In the genomic region with DNA sequence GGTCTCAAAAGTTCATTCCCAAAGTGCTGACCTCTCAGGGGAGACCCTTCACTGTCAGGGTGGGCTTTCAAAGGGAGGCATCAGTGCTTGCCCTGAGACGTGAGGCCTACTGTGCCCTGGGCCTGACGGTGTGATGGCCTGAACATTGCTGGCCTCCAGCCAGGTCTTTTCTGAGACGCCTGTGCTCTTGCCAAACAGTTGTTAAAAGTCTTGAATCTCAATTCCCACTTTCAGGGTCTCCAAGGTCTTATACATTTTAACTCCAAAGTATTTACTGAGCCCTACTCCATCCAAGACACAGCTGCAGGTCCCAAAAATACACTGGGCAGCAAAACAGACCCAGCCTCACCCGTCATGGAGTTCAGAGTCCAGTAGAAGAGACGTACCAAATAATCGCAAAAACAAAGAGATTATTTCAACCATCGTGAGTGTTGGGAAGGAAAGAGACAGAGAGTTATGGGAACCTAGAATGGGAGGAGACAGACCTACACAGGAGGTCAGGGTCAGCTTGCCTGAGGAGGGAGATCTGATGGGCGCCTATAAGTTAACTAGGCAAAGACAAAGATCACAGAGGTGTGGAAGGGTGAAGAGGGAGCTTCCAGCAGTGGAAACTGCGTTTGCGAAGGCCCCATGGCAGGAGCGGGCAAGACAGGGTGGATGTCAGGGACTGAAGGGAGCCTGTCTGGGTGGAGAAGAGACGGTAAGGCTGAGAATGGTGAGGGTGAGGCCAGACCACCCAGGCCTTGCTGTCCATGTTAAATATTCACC, we compare ENCODE assay signal across 1 cellular context.
TF ChIP-seq lines count a peak whose summit lies in the region.

No MANE protein-coding gene starts in this region.

TF ChIP-seq in HepG2, 621 proteins besides CTCF, POLR2A, EP300 and RAD21 (continued from another document and continues in another):
- TF ChIP-seq KLF9 (CRISPR knock-in tag; IDR thresholded peaks at IDR 0.05; ENCODE audit: low read depth) (no peak), ZNF713 (CRISPR knock-in tag; IDR thresholded peaks at IDR 0.05) (no peak), XBP1 (CRISPR knock-in tag; IDR thresholded peaks at IDR 0.05) (no peak), SNRNP70 (IDR thresholded peaks at IDR 0.05; ENCODE audit: low read depth, low read length) (no peak), SNAPC4 (CRISPR knock-in tag; IDR thresholded peaks at IDR 0.05) (no peak), KDM1A (CRISPR knock-in tag; IDR thresholded peaks at IDR 0.05) (no peak), DRAP1 (CRISPR knock-in tag; IDR thresholded peaks at IDR 0.05) (no peak; the same call in 1 of the 2 replicates), HNRNPK (IDR thresholded peaks at IDR 0.05; ENCODE audit: low read depth, low read length, poor library complexity, severe bottlenecking) (no peak), PITX1 (CRISPR knock-in tag; IDR thresholded peaks at IDR 0.05) (no peak), ZNF549 (CRISPR knock-in tag; IDR thresholded peaks at IDR 0.05) (no peak), ZNF546 (CRISPR knock-in tag; conservative IDR thresholded peaks at IDR 0.05) (no peak), ZNF256 (CRISPR knock-in tag; conservative IDR thresholded peaks at IDR 0.05) (no peak), NFIC (IDR thresholded peaks at IDR 0.05; ENCODE audit: low read length) (no peak), ZC3H13 (CRISPR knock-in tag; IDR thresholded peaks at IDR 0.05) (no peak), KMT2B (CRISPR knock-in tag; IDR thresholded peaks at IDR 0.05) (no peak), HDAC2 (CRISPR knock-in tag; IDR thresholded peaks at IDR 0.05) (peak; percentile 25; the same call in 1 of the 2 replicates), ZNF44 (CRISPR knock-in tag; IDR thresholded peaks at IDR 0.05) (no peak), RCOR2 (CRISPR knock-in tag; IDR thresholded peaks at IDR 0.05) (no peak), ZNF749 (CRISPR knock-in tag; IDR thresholded peaks at IDR 0.05; ENCODE audit: borderline replicate concordance) (no peak), ZNF510 (CRISPR knock-in tag; IDR thresholded peaks at IDR 0.05; ENCODE audit: low read depth) (no peak), ZNF781 (CRISPR knock-in tag; IDR thresholded peaks at IDR 0.05; ENCODE audit: borderline replicate concordance, not compliant biosample characterization) (peak; percentile 55), ZBTB4 (CRISPR knock-in tag; IDR thresholded peaks at IDR 0.05; ENCODE audit: borderline replicate concordance) (no peak; the same call in 1 of the 2 replicates), CBX2 (IDR thresholded peaks at IDR 0.05; ENCODE audit: low read depth, low read length) (no peak), CBX2 (CRISPR knock-in tag; IDR thresholded peaks at IDR 0.05; ENCODE audit: low read depth) (no peak), ZBTB40 (IDR thresholded peaks at IDR 0.05) (no peak), ZBTB40 (CRISPR knock-in tag; IDR thresholded peaks at IDR 0.05) (0 out of 2 replicates have a peak, but pooled peaks have one; percentile 22)
- TF ChIP-seq, protein P1, sequence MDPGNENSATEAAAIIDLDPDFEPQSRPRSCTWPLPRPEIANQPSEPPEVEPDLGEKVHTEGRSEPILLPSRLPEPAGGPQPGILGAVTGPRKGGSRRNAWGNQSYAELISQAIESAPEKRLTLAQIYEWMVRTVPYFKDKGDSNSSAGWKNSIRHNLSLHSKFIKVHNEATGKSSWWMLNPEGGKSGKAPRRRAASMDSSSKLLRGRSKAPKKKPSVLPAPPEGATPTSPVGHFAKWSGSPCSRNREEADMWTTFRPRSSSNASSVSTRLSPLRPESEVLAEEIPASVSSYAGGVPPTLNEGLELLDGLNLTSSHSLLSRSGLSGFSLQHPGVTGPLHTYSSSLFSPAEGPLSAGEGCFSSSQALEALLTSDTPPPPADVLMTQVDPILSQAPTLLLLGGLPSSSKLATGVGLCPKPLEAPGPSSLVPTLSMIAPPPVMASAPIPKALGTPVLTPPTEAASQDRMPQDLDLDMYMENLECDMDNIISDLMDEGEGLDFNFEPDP (CRISPR knock-in tag; conservative IDR thresholded peaks at IDR 0.05): 0 out of 2 replicates have a peak, but pooled peaks have one; percentile 63
- TF ChIP-seq, protein P2, sequence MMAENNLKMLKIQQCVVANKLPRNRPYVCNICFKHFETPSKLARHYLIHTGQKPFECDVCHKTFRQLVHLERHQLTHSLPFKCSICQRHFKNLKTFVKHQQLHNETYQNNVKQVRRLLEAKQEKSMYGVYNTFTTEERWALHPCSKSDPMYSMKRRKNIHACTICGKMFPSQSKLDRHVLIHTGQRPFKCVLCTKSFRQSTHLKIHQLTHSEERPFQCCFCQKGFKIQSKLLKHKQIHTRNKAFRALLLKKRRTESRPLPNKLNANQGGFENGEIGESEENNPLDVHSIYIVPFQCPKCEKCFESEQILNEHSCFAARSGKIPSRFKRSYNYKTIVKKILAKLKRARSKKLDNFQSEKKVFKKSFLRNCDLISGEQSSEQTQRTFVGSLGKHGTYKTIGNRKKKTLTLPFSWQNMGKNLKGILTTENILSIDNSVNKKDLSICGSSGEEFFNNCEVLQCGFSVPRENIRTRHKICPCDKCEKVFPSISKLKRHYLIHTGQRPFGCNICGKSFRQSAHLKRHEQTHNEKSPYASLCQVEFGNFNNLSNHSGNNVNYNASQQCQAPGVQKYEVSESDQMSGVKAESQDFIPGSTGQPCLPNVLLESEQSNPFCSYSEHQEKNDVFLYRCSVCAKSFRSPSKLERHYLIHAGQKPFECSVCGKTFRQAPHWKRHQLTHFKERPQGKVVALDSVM (CRISPR knock-in tag; IDR thresholded peaks at IDR 0.05): no peak
- TF ChIP-seq, protein P3, sequence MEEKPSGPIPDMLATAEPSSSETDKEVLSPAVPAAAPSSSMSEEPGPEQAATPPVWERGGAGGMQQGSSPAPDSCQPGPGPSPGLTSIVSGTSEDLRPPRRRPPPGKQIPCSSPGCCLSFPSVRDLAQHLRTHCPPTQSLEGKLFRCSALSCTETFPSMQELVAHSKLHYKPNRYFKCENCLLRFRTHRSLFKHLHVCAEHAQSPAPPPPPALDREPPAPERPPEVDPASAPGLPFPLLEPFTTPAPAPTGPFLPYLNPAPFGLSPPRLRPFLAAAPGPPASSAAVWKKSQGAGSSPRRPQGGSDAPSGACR (CRISPR knock-in tag; IDR thresholded peaks at IDR 0.05): no peak
- TF ChIP-seq, protein P4, sequence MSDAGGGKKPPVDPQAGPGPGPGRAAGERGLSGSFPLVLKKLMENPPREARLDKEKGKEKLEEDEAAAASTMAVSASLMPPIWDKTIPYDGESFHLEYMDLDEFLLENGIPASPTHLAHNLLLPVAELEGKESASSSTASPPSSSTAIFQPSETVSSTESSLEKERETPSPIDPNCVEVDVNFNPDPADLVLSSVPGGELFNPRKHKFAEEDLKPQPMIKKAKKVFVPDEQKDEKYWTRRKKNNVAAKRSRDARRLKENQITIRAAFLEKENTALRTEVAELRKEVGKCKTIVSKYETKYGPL (CRISPR knock-in tag; IDR thresholded peaks at IDR 0.05): no peak
